ENCODE assay signal across 8 cellular contexts in the genomic region with DNA sequence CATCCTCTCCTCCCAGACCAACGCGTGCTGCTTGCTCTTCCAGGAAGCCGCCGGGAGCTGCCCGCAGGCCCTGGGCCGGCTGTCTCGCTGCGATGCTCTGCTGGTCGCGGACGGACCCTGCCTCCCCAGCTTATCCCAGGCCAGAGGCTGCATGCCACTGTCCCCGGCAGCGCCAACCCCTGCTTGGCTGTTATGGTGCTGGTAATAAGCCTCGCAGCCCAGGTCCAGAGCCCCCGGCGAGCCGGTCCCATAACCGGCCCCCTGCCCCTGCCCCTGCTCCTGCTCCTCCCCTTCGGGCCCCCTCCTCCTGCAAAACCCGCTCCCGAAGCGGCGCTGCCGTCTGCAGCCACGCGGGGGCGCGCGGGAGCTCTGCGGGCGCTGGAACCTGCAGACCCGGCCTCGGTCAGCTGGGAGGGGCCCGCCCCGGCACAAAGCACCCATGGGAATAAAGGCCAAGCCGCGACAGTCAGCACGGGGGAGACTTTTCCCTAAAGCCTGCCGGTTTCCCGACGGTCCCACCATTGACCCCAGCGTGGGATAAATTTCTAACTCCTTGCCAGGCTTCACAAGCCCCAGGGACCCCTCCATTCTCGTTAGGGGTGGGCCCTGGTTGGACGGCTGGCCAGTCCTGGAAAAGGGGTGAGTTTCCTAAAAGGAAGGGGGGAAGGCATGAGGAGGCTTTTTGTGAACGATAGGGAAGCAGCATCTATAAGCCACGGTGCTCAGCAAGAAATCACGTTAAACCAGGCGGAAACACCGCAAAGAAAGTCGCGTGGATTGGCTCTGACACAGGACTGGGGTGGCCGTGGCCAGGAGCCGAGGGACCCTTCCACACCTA. TPM values are rescaled to one million over a fixed set of nuclear protein-coding genes. Genes with fewer than 3 reads are reported as not detected.
A peak's percentile ranks its signal among the peaks of the same experiment; 100 is the strongest.
DNase-seq lines count a peak whose midpoint lies in the region; ATAC-seq and TF ChIP-seq lines count a peak whose summit lies in the region.

No MANE protein-coding gene starts in this region.

- no peak overlapping the region for H3K9ac ChIP-seq in KMS-11

- no peaks in the 10 kb centered on the region for H4K20me1 ChIP-seq in KMS-11 (ENCODE audit: insufficient read depth)

- H3K27me3 ChIP-seq in KMS-11 (ENCODE audit: insufficient read depth, low read depth) (peaks cover 67% of the 10 kb centered on the region), thoracic aorta (replicated peaks; ENCODE audit: insufficient read depth) (peaks cover 7% of the 10 kb centered on the region)

- ATAC-seq in thoracic aorta (ENCODE audit: insufficient number of reproducible peaks, low FRiP score, low read depth) (no peak), GM19328 (IDR thresholded peaks at IDR 0.05; ENCODE audit: unreplicated experiment) (no peak)

- DNase-seq in D341Med (ENCODE audit: low spot score) (peak; percentile 98), SHP77 (lab: John Stamatoyannopoulos, UW) (peak; percentile 64 to 77), activated gamma-delta T cell (lab: John Stamatoyannopoulos, UW) (peak; percentile 50), globus pallidus (ENCODE audit: low spot score) (peak; percentile 47), occipital lobe (lab: John Stamatoyannopoulos, UW) (peak; percentile 54), thoracic aorta (ENCODE audit: low spot score) (no peak)

- no peak overlapping the region; the same call in 1 of the 2 replicates for H3K4me2 ChIP-seq in KMS-11

- H3K36me3 ChIP-seq in KMS-11 (ENCODE audit: insufficient read depth) (no peaks in the 10 kb centered on the region), thoracic aorta (no peaks in the 10 kb centered on the region)

- TF ChIP-seq CTCF in KMS-11 (conservative IDR thresholded peaks at IDR 0.05; ENCODE audit: low read depth, low read length) (peak; percentile 94), thoracic aorta (IDR thresholded peaks at IDR 0.05) (peak; percentile 96)

- H2AFZ ChIP-seq in KMS-11 (ENCODE audit: low read depth): no peak overlapping the region

- H3K4me3 ChIP-seq in KMS-11 (IDR thresholded peaks at IDR 0.05; ENCODE audit: insufficient read depth, low read depth, low read length) (no peak overlapping the region), thoracic aorta (peak overlapping the region; percentile 38)

- no peak overlapping the region for H3K27ac ChIP-seq in KMS-11
- no peak overlapping the region for H3K27ac ChIP-seq in thoracic aorta

- no peaks in the 10 kb centered on the region for H3K9me3 ChIP-seq in thoracic aorta

- H3K4me1 ChIP-seq in KMS-11 (ENCODE audit: low read depth, poor library complexity, severe bottlenecking) (peaks cover 12% of the 10 kb centered on the region), thoracic aorta (ENCODE audit: control insufficient read depth in 1 of 2, low read depth in 2 of 2) (peaks cover 3 to 8% of the 10 kb centered on the region in 2 donors)

- H3K79me2 ChIP-seq in KMS-11 (ENCODE audit: insufficient read depth, low read depth): no peaks in the 10 kb centered on the region

RNA-seq across cellular contexts. Expression of gene ENPP7, which starts 11.2 kb away (rescaled TPM):
- total RNA-seq in occipital lobe: not detected
- not detected for total RNA-seq in thoracic aorta

RNA-seq across cellular contexts. Expression of gene CBX2, which starts 36.0 kb away (rescaled TPM):
- 5.6 TPM for total RNA-seq in occipital lobe
- total RNA-seq in thoracic aorta: under 1 TPM in 1 of 2 donors, not detected in 1; 0.14 TPM

RNA-seq across cellular contexts. Expression of gene CBX8, which starts 54.9 kb away (rescaled TPM):
- total RNA-seq in occipital lobe (8.4 TPM), thoracic aorta (1 to 10 TPM in 1 of 2 donors, under 1 TPM in 1; 0.71 to 7.4 TPM)
